8 cellular contexts compared by ENCODE assay signal in the genomic region with DNA sequence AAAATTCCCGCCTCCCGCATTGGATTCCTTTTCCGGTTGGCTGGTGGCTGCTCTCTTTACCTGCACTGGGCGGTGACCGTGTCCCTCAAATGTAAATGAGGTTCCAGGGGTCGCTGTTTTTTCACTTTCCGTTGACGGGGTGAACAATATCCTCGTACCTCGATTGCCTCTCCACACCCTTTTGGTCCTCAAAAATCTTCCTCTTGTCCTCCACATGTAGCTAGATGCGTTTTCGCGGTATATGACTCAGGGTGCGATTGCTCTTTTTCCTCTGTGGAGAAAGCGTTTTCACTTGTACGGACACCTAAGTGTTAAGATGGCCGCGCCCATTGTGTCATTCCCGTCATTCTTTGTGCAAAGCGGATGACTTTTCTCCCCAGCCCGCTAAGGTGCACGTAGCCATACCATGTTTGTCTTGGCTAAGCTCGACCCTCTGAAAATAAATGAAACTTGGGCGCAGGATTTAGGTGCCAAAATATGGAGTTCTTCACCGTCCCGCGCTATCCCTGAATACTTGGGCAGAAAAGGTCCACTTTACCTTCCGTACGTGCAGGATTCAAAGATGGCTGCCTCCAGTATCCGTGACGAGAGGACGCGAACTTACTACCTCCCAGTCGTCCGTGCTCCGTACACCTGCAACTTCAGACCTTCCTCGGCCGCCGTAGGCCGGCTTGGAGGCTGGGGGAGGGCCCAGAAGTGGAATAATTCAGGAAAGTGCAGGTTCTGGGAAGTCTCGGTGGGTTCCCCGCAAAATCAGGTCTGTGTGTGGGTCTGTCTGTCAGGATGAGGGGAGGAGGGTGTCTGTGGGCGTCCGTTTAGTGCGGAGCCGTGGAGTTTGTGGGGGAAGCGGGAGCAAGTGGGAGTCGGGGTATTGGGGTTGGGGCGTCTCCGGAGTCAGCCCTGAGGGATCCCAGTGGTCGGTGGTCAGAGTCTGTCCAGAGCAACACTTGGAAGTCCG. TPM values are rescaled to one million over a fixed set of nuclear protein-coding genes. Genes with fewer than 3 reads are reported as not detected.
DNase-seq lines count a peak whose midpoint lies in the region; ATAC-seq, FAIRE-seq and TF ChIP-seq lines count a peak whose summit lies in the region.

TSS of gene ZNF613 (plus strand) at position 689 of the 958 bp plus-strand sequence. CDS start 8,749 bp downstream, outside the sequence.

- peaks cover 7% of the 10 kb centered on the region for H3K4me1 Mint-ChIP-seq in T-helper 17 cell

- intact Hi-C loops in ascending aorta (cut with DNase I) (loop anchor here (1.0 to 10.0 kb wide), 4 partner anchors 23 to 1948 kb away; partner anchors contain the start of genes ZNF350 and ZNF577), right cardiac atrium (cut with DNase I) (loop anchor here in 1 of 4 donors (10.0 kb wide), 1 partner anchor 58 kb away; the partner anchor contains the start of gene ZNF350), psoas muscle (cut with DNase I) (loop anchor here in 1 of 2 donors (2.0 kb wide), 1 partner anchor 22 kb away; the partner anchor contains the start of gene ZNF649)

- WGBS in right cardiac atrium = under 1% methylated on average over 52 of the region's 52 CpGs
- 0 to 1% (median 0%) methylated on average over 52 of the region's 52 CpGs for WGBS in psoas muscle, 3 donors

- H3K4me3 ChIP-seq in GM12864 (ENCODE audit: low read depth, low read length) (peak within 1 kb of the TSS; percentile 64), ascending aorta (peak within 1 kb of the TSS; percentile 81 to 87), right cardiac atrium (ENCODE audit: low read length) (peak within 1 kb of the TSS; percentile 99), psoas muscle (peak within 1 kb of the TSS; percentile 82)

- H3K27me3 ChIP-seq in ascending aorta (no peaks in the 10 kb centered on the region), right cardiac atrium (ENCODE audit: control insufficient read depth, insufficient read depth) (no peaks in the 10 kb centered on the region), psoas muscle (ENCODE audit: insufficient read depth in 3 of 3, low read length in 2 of 3) (no peaks in the 10 kb centered on the region)

- H3K36me3 ChIP-seq in ascending aorta (peaks cover 22 to 27% of the 10 kb centered on the region in 2 donors), psoas muscle (ENCODE audit: insufficient read depth in 1 of 2, low read depth in 1 of 2) (peaks cover 0 to 23% of the 10 kb centered on the region in 2 donors)

- peak within 1 kb of the TSS; percentile 70 to 71 for H3K27ac ChIP-seq in ascending aorta
- H3K27ac ChIP-seq in right cardiac atrium (ENCODE audit: low read length) = peak within 1 kb of the TSS; percentile 95
- H3K27ac ChIP-seq in psoas muscle = peak within 1 kb of the TSS; percentile 88

- DNase-seq in GM12864 (ENCODE audit: low read depth) = peak; percentile 93
- DNase-seq in NCI-H1436 treated with DMSO at 0.1 percent for 48 hours (lab: John Stamatoyannopoulos, UW) = peak; percentile 80
- peak; percentile 47 to 68 (median 62) for DNase-seq in T-helper 17 cell
- peak; percentile 47 to 91 for DNase-seq in ascending aorta (ENCODE audit: low spot score in 2 of 2)
- peak; percentile 91 to 94 (median 94) for DNase-seq in right cardiac atrium
- peak; percentile 86 to 91 for DNase-seq in psoas muscle
- DNase-seq in urothelium cell line (ENCODE audit: low spot score) = peak; percentile 93

- H3K9me3 ChIP-seq in T-helper 17 cell (ENCODE audit: control insufficient read depth, low read length, poor library complexity, severe bottlenecking) = peaks cover 8% of the 10 kb centered on the region
- peaks cover 14 to 44% of the 10 kb centered on the region in 2 donors for H3K9me3 ChIP-seq in ascending aorta
- peaks cover 5% of the 10 kb centered on the region for H3K9me3 ChIP-seq in right cardiac atrium (ENCODE audit: control insufficient read depth, low read length)
- H3K9me3 ChIP-seq in psoas muscle = peaks cover 53% of the 10 kb centered on the region

- peak; percentile 59 for FAIRE-seq in urothelium cell line (lab: Jason Lieb, UNC)

- peak within 1 kb of the TSS; percentile 87 for H3K27ac Mint-ChIP-seq in T-helper 17 cell

- peaks cover 15% of the 10 kb centered on the region for H3K36me3 Mint-ChIP-seq in T-helper 17 cell (ENCODE audit: low read depth)

- no peaks in the 10 kb centered on the region for H3K27me3 Mint-ChIP-seq in T-helper 17 cell

- ATAC-seq in HG02678 (IDR thresholded peaks at IDR 0.05; ENCODE audit: unreplicated experiment) = peak; percentile 82
- peak; percentile 93 for ATAC-seq in T-helper 17 cell
- peak; percentile 98 to 99 for ATAC-seq in right cardiac atrium
- peak; percentile 99 for ATAC-seq in psoas muscle

- TF ChIP-seq CTCF in GM12864 (IDR thresholded peaks at IDR 0.05; ENCODE audit: low read depth, low read length, missing control alignments) = peak; percentile 25
- peak in 2 of 3 experiments; percentile 29 to 44 for TF ChIP-seq CTCF in ascending aorta (IDR thresholded peaks at IDR 0.05)
- TF ChIP-seq CTCF in psoas muscle (IDR thresholded peaks at IDR 0.05) = peak; percentile 23

- peak within 1 kb of the TSS; percentile 94 for H3K4me3 Mint-ChIP-seq in T-helper 17 cell

- peaks cover 0 to 6% of the 10 kb centered on the region in 2 donors for H3K4me1 ChIP-seq in ascending aorta
- H3K4me1 ChIP-seq in right cardiac atrium (ENCODE audit: control insufficient read depth, insufficient read depth, low read length) = peaks cover 3% of the 10 kb centered on the region
- H3K4me1 ChIP-seq in psoas muscle = no peaks in the 10 kb centered on the region

RNA-seq across cellular contexts. Expression of gene ZNF613, which starts in this region (rescaled TPM):
- total RNA-seq in T-helper 17 cell (1 to 10 TPM; 2.0 to 3.3 TPM), ascending aorta (4.0 TPM), right cardiac atrium (1 to 10 TPM; 3.4 to 6.2 (median 5.3) TPM), psoas muscle (1 to 10 TPM; 1.7 to 3.6 (median 2.3) TPM)
- polyA plus RNA-seq in right cardiac atrium (3.9 TPM), psoas muscle (1 to 10 TPM; 1.7 to 4.5 (median 2.3) TPM)

Comparison
In these comparisons a context has a peak if more than half of its experiments do, and no peak if none do; other contexts are left out.
1. Peak in every context shown above with its lines: DNase-seq, ATAC-seq, H3K4me3 ChIP-seq and H3K27ac ChIP-seq.